8 cellular contexts compared by ENCODE assay signal in genomic region chr9:75866273-75866871, GRCh38. TPM values are rescaled to one million over a fixed set of nuclear protein-coding genes. Genes with fewer than 3 reads are reported as not detected.
A peak's percentile ranks its signal among the peaks of the same experiment; 100 is the strongest.
DNase-seq lines count a peak whose midpoint lies in the region; ATAC-seq, FAIRE-seq and TF ChIP-seq lines count a peak whose summit lies in the region.

No MANE protein-coding gene starts in this region.

- H3K4me1 ChIP-seq in BE2C (no peaks in the 10 kb centered on the region), endothelial cell of umbilical vein (ENCODE audit: control insufficient read depth, extremely low read depth, insufficient read depth, low read length) (no peaks in the 10 kb centered on the region)

- H3K4me3 ChIP-seq in BE2C (ENCODE audit: low read depth, low read length) = no peak overlapping the region
- no peak overlapping the region for H3K4me3 ChIP-seq in endothelial cell of umbilical vein (replicated peaks in 1 of 3; ENCODE audit: insufficient read depth in 1 of 3, low read depth in 1 of 3, low read length in 3 of 3)

- H3K4me1 Mint-ChIP-seq in naive thymus-derived CD8-positive, alpha-beta T cell = peaks cover 20 to 35% (median 27%) of the 10 kb centered on the region in 4 donors

- no peak overlapping the region for H3K4me3 Mint-ChIP-seq in naive thymus-derived CD8-positive, alpha-beta T cell

- H3K27ac ChIP-seq in endothelial cell of umbilical vein (ENCODE audit: insufficient read depth, low read depth, low read length) = no peak overlapping the region

- TF ChIP-seq CTCF in BE2C (IDR thresholded peaks at IDR 0.05; ENCODE audit: low read depth, low read length) (peak; percentile 73), GM13976 (IDR thresholded peaks at IDR 0.05; ENCODE audit: borderline replicate concordance, control extremely low read depth, extremely low read depth, insufficient read depth, missing control alignments) (peak; percentile 44), endothelial cell of umbilical vein (IDR thresholded peaks at IDR 0.05; ENCODE audit: extremely low read depth in 1 of 2, insufficient read depth in 1 of 2, low read depth in 1 of 2, low read length in 2 of 2) (peak; percentile 38 to 53)

- in situ Hi-C loops in GM13976 (cut with MboI; ENCODE audit: low sequenced_read_pairs, unreplicated experiment) = no loop called here

- CTCF ChIA-PET in endothelial cell of umbilical vein (lab: Charles Lee) = interaction anchor here (0.5 to 3.5 kb wide), 57 partner anchors 8 to 1096 kb away, joined by 3 to 57 read pairs (median 4); partner anchors contain the start of gene PCSK5

- H3K9me3 ChIP-seq in BE2C = no peaks in the 10 kb centered on the region
- no peaks in the 10 kb centered on the region for H3K9me3 ChIP-seq in endothelial cell of umbilical vein (replicated peaks; ENCODE audit: control insufficient read depth, insufficient read depth, low read length)

- dilution Hi-C loops in endothelial cell of umbilical vein (cut with MboI; ENCODE audit: extremely low pct_ligation_motif_present, low sequenced_read_pairs) = no loop called here

- no peak overlapping the region for H3K27ac Mint-ChIP-seq in naive thymus-derived CD8-positive, alpha-beta T cell

- no peak overlapping the region for H3K9ac ChIP-seq in endothelial cell of umbilical vein (replicated peaks; ENCODE audit: extremely low read depth, insufficient read depth, low read length)

- POLR2A ChIA-PET in endothelial cell of umbilical vein (lab: Charles Lee) = no interaction called here
- POLR2A ChIA-PET in naive thymus-derived CD8-positive, alpha-beta T cell (lab: Charles Lee) = interaction anchor here (1.9 kb wide), 1 partner anchor 25 kb away, joined by 6 read pairs; the partner anchor contains the start of gene PCSK5

- H3K79me2 ChIP-seq in endothelial cell of umbilical vein (ENCODE audit: control insufficient read depth, insufficient read depth, low read length) = no peaks in the 10 kb centered on the region

- no peaks in the 10 kb centered on the region for H3K9me1 ChIP-seq in endothelial cell of umbilical vein (replicated peaks; ENCODE audit: control insufficient read depth, extremely low read depth, insufficient read depth, low read length)

- intact Hi-C loops in endothelial cell of umbilical vein (cut with micrococcal nuclease) = loop anchor here (1.0 to 10.0 kb wide), 5 partner anchors 26 to 1092 kb away; no protein-coding TSS in a partner anchor

- no peak for TF ChIP-seq POLR2A in endothelial cell of umbilical vein (IDR thresholded peaks at IDR 0.05; ENCODE audit: low read depth, low read length)

- H3K9me3 Mint-ChIP-seq in naive thymus-derived CD8-positive, alpha-beta T cell = no peaks in the 10 kb centered on the region

- no peaks in the 10 kb centered on the region for H4K20me1 ChIP-seq in endothelial cell of umbilical vein (replicated peaks; ENCODE audit: control insufficient read depth, extremely low read depth, insufficient read depth, low read length)

- peaks cover 0 to 1% (median 0%) of the 10 kb centered on the region in 5 donors for H3K27me3 Mint-ChIP-seq in naive thymus-derived CD8-positive, alpha-beta T cell

- H2AFZ ChIP-seq in endothelial cell of umbilical vein (ENCODE audit: low read depth, low read length) = no peak overlapping the region

- peak in 1 of 2 donors; percentile 64 for ATAC-seq in naive thymus-derived CD8-positive, alpha-beta T cell

- H3K4me2 ChIP-seq in endothelial cell of umbilical vein (ENCODE audit: insufficient read depth, low read length) = no peak overlapping the region

- DNase-seq in BE2C (peak; percentile 36), GM13976 (ENCODE audit: low spot score) (peak; percentile 34), LHCN-M2 (ENCODE audit: low read depth) (peak; percentile 52), endothelial cell of umbilical vein (ENCODE audit: low read depth, low spot score) (peak; percentile 66), DMS114 treated with DMSO at 0.1 percent for 48 hours (lab: John Stamatoyannopoulos, UW; ENCODE audit: unreplicated experiment) (no peak), HuH-7 (ENCODE audit: low spot score) (no peak)
- peak in 9 of 10 donors; percentile 2 to 73 (median 44) for DNase-seq in naive thymus-derived CD8-positive, alpha-beta T cell

- no TSS peak for BruUV-seq in endothelial cell of umbilical vein (replicated peaks; lab: Mats Ljungman, UMichigan)

- peaks cover 3% of the 10 kb centered on the region; the same call in 1 of the 2 replicates for H3K27me3 ChIP-seq in BE2C
- peaks cover 5 to 6% of the 10 kb centered on the region in 2 experiments for H3K27me3 ChIP-seq in endothelial cell of umbilical vein (ENCODE audit: control insufficient read depth in 2 of 2, insufficient read depth in 2 of 2, low read length in 2 of 2)

- no peaks in the 10 kb centered on the region for H3K36me3 Mint-ChIP-seq in naive thymus-derived CD8-positive, alpha-beta T cell

- FAIRE-seq in TTC549 (lab: Jason Lieb, UNC) (peak; percentile 7), endothelial cell of umbilical vein (lab: Jason Lieb, UNC) (peak; percentile 81)

- H3K36me3 ChIP-seq in BE2C (no peaks in the 10 kb centered on the region), endothelial cell of umbilical vein (ENCODE audit: control insufficient read depth in 2 of 2, extremely low read depth in 1 of 2, insufficient read depth in 2 of 2, low read length in 2 of 2) (no peaks in the 10 kb centered on the region)

TF ChIP-seq in endothelial cell of umbilical vein, 7 proteins besides CTCF, POLR2A, EP300 and RAD21:
- TF ChIP-seq POLR2AphosphoS5 (IDR thresholded peaks at IDR 0.05; ENCODE audit: insufficient read depth, low read depth, low read length) (no peak), JUN (IDR thresholded peaks at IDR 0.05; ENCODE audit: borderline replicate concordance, insufficient read depth, insufficient read length, low read depth) (no peak), EZH2 (IDR thresholded peaks at IDR 0.05; ENCODE audit: borderline replicate concordance, low read depth, low read length, severe bottlenecking) (no peak), FOS (IDR thresholded peaks at IDR 0.05; ENCODE audit: borderline replicate concordance, insufficient read depth, low read length) (no peak), MYC (IDR thresholded peaks at IDR 0.05; ENCODE audit: low read depth, low read length) (no peak), GATA2 (IDR thresholded peaks at IDR 0.05; ENCODE audit: insufficient read depth, insufficient read length, low read depth, low read length) (no peak), MAX (IDR thresholded peaks at IDR 0.05; ENCODE audit: insufficient read depth, insufficient read length) (no peak)

RNA-seq across cellular contexts. Expression of gene PCSK5, which starts 24.1 kb away (rescaled TPM):
- not detected for polyA plus RNA-seq in BE2C (2012; ENCODE audit: insufficient read depth, insufficient read length, low read depth)
- total RNA-seq in LHCN-M2 (2014; rRNA removed) = 8.2 and 11.9 TPM in 2 replicates
- polyA plus RNA-seq in LHCN-M2 (2012) = 1.2 TPM
- 4.8 and 5.1 TPM in 2 replicates for total RNA-seq in endothelial cell of umbilical vein
- 2.5 and 2.6 TPM in 2 replicates for polyA plus RNA-seq in endothelial cell of umbilical vein
- 2.0 and 2.1 TPM in 2 replicates for polyA plus RNA-seq in endothelial cell of umbilical vein (2011; cell fraction: cytosol; rRNA removed)
- polyA plus RNA-seq in endothelial cell of umbilical vein (2011; cell fraction: nucleus; rRNA removed) = 3.6 and 4.7 TPM in 2 replicates
- polyA plus RNA-seq in endothelial cell of umbilical vein (2012) = 0.86 and 1.2 TPM in 2 replicates
- polyA minus RNA-seq in endothelial cell of umbilical vein = 9.9 and 10.8 TPM in 2 replicates
- polyA minus RNA-seq in endothelial cell of umbilical vein (2011; cell fraction: cytosol; rRNA and poly(A)+ RNA removed) = not detected
- polyA minus RNA-seq in endothelial cell of umbilical vein (2011; cell fraction: nucleus; rRNA and poly(A)+ RNA removed) = 9.2 and 10.6 TPM in 2 replicates
- 10 to 100 TPM; 19.9 to 22.8 TPM for total RNA-seq in naive thymus-derived CD8-positive, alpha-beta T cell
- 10 to 100 TPM in 2 of 3 donors, 1 to 10 TPM in 1; 6.5 to 14.7 (median 13.1) TPM for polyA plus RNA-seq in naive thymus-derived CD8-positive, alpha-beta T cell

Comparison
In these comparisons a context has a peak if more than half of its experiments do, and no peak if none do; other contexts are left out.
1. DNase-seq: peak in BE2C (single experiment), GM13976 (single experiment), LHCN-M2 (single experiment), endothelial cell of umbilical vein (single experiment) and naive thymus-derived CD8-positive, alpha-beta T cell (9 of 10); none in DMS114 treated with DMSO at 0.1 percent for 48 hours (single experiment) and HuH-7 (single experiment).
2. Peak in every context shown above with its lines, with median percentiles within 50 percentile points of each other: CTCF ChIP-seq.